Comparison of ENCODE assay signal across 12 cellular contexts in the genomic region with DNA sequence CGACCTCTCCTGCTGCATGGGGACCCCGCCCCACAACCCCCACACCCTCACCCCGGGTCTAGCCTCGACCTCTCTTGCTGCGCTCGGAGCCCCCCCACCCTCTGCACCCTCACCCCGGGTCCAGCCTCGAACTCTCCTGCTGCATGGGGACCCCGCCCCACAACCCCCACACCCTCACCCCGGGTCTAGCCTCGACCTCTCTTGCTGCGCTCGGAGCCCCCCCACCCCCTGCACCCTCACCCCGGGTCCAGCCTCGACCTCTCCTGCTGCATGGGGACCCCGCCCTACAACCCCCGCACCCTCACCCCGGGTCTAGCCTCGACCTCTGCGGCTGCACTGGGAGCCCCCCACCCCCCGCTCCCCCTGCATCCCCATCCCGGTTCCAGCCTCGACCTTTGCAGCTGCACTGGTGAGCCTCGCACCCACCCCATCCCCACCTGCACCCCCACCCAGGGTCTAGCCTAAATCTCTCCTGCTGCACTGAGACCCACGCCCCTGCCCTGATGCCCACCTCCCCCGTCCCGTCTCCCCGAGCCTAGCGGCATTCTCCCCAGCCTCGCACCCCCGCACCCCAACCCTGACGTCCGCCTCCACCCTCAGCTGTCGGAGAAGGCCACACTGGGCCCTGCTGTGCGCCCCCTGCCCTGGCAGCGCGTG. TPM values are rescaled to one million over a fixed set of nuclear protein-coding genes. Genes with fewer than 3 reads are reported as not detected.
DNase-seq lines count a peak whose midpoint lies in the region; ATAC-seq and TF ChIP-seq lines count a peak whose summit lies in the region.
"Had no signal": no experiment of that assay in that cellular context is flagged by ENCODE, and none has a peak within 500 bp of the region (broad histone marks: within the 10 kb centered on the region; RNA-seq: fewer than 3 reads in every experiment).

No MANE protein-coding gene starts in this region.

- RAD21 ChIA-PET in HCT116 (lab: Charles Lee; ENCODE audit: low non-redundant PET in 1 of 2, low total read pairs in 2 of 2, uncharacterized antibody in 2 of 2, unreplicated experiment in 2 of 2), result interaction anchor here in 1 of 2 experiments (0.6 kb wide), 1 partner anchor 293 kb away, joined by 3 read pairs; no protein-coding TSS in a partner anchor

- H4K8ac ChIP-seq in mesendoderm (ENCODE audit: low read depth, low read length), result no peak overlapping the region

- H3K9ac ChIP-seq in HCT116 (ENCODE audit: low read length) (peak overlapping the region; percentile 83), mammary epithelial cell (ENCODE audit: insufficient read depth, low read length) (no peak overlapping the region), mesendoderm (ENCODE audit: low read length) (no peak overlapping the region)

- H3K4me3 ChIP-seq in HCT116 (replicated peaks in 1 of 2; ENCODE audit: low read depth in 1 of 2, low read length in 2 of 2) (peak overlapping the region; percentile 71 to 78), mammary epithelial cell (replicated peaks in 1 of 3; ENCODE audit: insufficient read depth in 1 of 3, low read depth in 2 of 3, low read length in 3 of 3) (no peak overlapping the region), mesendoderm (ENCODE audit: low read length) (no peak overlapping the region)

- CTCF ChIA-PET in HCT116 (lab: Charles Lee), result interaction anchor here (0.6 kb wide), 1 partner anchor 12 kb away, joined by 10 read pairs; no protein-coding TSS in a partner anchor
- CTCF ChIA-PET in mammary epithelial cell (lab: Charles Lee; ENCODE audit: low non-redundant PET), result no interaction called here

- intact Hi-C loops in HCT116 (cut with micrococcal nuclease) (loop anchor here (2.0 kb wide), 1 partner anchor 90 kb away; no protein-coding TSS in a partner anchor), mammary epithelial cell (cut with micrococcal nuclease) (no loop called here)

- H3K56ac ChIP-seq in mesendoderm (ENCODE audit: low read length), result peak overlapping the region; percentile 5

- ATAC-seq in HCT116, result no peak

- H2BK15ac ChIP-seq in mesendoderm (replicated peaks; ENCODE audit: low read depth), result no peak overlapping the region

- H3K4ac ChIP-seq in mesendoderm (ENCODE audit: low read depth, low read length), result no peak overlapping the region

- no peak overlapping the region for H3K18ac ChIP-seq in mesendoderm (ENCODE audit: low read length)

- TF ChIP-seq RAD21 in HCT116 (IDR thresholded peaks at IDR 0.05; ENCODE audit: low read depth), result no peak

- BruUV-seq in HCT116 (replicated peaks; lab: Mats Ljungman, UMichigan), result no TSS peak
- BruUV-seq in mammary epithelial cell (replicated peaks; lab: Mats Ljungman, UMichigan), result no TSS peak

- dilution Hi-C loops in mammary epithelial cell (cut with HindIII; ENCODE audit: low sequenced_read_pairs), result loop anchor here (10.0 kb wide), 1 partner anchor 266 kb away; no protein-coding TSS in a partner anchor

- H2AFZ ChIP-seq in HCT116 (ENCODE audit: low read depth, low read length, poor library complexity, severe bottlenecking) (no peak overlapping the region), mammary epithelial cell (ENCODE audit: low read depth, low read length) (no peak overlapping the region)

- no CpG with 5 or more reads among the region's 37 CpGs for WGBS in mammary epithelial cell (ENCODE audit: low coverage, missing lambda C conversion rate)
- WGBS in mesendoderm (ENCODE audit: extremely low coverage, insufficient coverage, low lambda C conversion rate), result no CpG with 5 or more reads among the region's 37 CpGs

- H3K36me3 ChIP-seq in HCT116 (ENCODE audit: control insufficient read depth in 1 of 2, insufficient read depth in 2 of 2, low read length in 2 of 2) (no peaks in the 10 kb centered on the region; a peak in 1 of 4 replicates), mammary epithelial cell (ENCODE audit: insufficient read depth, low read length) (no peaks in the 10 kb centered on the region), mesendoderm (ENCODE audit: control insufficient read depth, insufficient read depth, low read length) (no peaks in the 10 kb centered on the region)

- H3K9me2 ChIP-seq in HCT116 (ENCODE audit: insufficient read depth), result no peaks in the 10 kb centered on the region

- peak overlapping the region; percentile 88 for H3K27ac ChIP-seq in 22Rv1
- H3K27ac ChIP-seq in HCT116 (ENCODE audit: low read depth, low read length), result peak overlapping the region; percentile 96
- H3K27ac ChIP-seq in mammary epithelial cell (ENCODE audit: insufficient read depth, low read depth, low read length), result no peak overlapping the region
- no peak overlapping the region for H3K27ac ChIP-seq in mesendoderm (ENCODE audit: low read depth, low read length)
- H3K27ac ChIP-seq: body of pancreas had no signal

- POLR2A ChIA-PET in HCT116 (lab: Charles Lee), result no interaction called here

- H2AK5ac ChIP-seq in mesendoderm (ENCODE audit: low read length), result no peak overlapping the region

- H3K79me1 ChIP-seq in mesendoderm (ENCODE audit: low read length), result no peaks in the 10 kb centered on the region

- H3K4me2 ChIP-seq in HCT116 (ENCODE audit: low read length) (peak overlapping the region; percentile 88), mammary epithelial cell (ENCODE audit: insufficient read depth, low read depth, low read length) (peak overlapping the region; percentile 41), mesendoderm (ENCODE audit: low read length) (no peak overlapping the region)

- no peak for TF ChIP-seq CTCF in 22Rv1 (IDR thresholded peaks at IDR 0.05)
- TF ChIP-seq CTCF in HCT116 (IDR thresholded peaks at IDR 0.05 in 2 of 3, conservative IDR thresholded peaks at IDR 0.05 in 1 of 3; ENCODE audit: borderline replicate concordance in 1 of 3, insufficient read depth in 1 of 3, low read depth in 2 of 3, low read length in 2 of 3), result no peak
- TF ChIP-seq CTCF in mammary epithelial cell (conservative IDR thresholded peaks at IDR 0.05 in 1 of 2, IDR thresholded peaks at IDR 0.05 in 1 of 2; ENCODE audit: extremely low read depth in 1 of 2, insufficient read depth in 1 of 2, low read depth in 1 of 2, low read length in 2 of 2), result no peak

- TF ChIP-seq POLR2A in HCT116 (IDR thresholded peaks at IDR 0.05; ENCODE audit: borderline replicate concordance, extremely low read depth, insufficient read depth, insufficient read length), result no peak

- no peak overlapping the region for H3K23ac ChIP-seq in mesendoderm (ENCODE audit: low read length)

- no peak overlapping the region for H2BK120ac ChIP-seq in mesendoderm (ENCODE audit: low read depth, low read length)

- H3K79me2 ChIP-seq in HCT116 (ENCODE audit: insufficient read depth, low read length), result no peaks in the 10 kb centered on the region
- no peaks in the 10 kb centered on the region for H3K79me2 ChIP-seq in mammary epithelial cell (ENCODE audit: insufficient read depth, low read length)
- H3K79me2 ChIP-seq in mesendoderm (ENCODE audit: control insufficient read depth, insufficient read depth, low read length), result no peaks in the 10 kb centered on the region

- H4K20me1 ChIP-seq in HCT116 (ENCODE audit: insufficient read depth) (no peaks in the 10 kb centered on the region), mammary epithelial cell (ENCODE audit: insufficient read depth, low read length) (no peaks in the 10 kb centered on the region)

- H3K27me3 ChIP-seq in HCT116 (ENCODE audit: insufficient read depth, low read length) (no peaks in the 10 kb centered on the region), mammary epithelial cell (ENCODE audit: insufficient read depth, low read length) (no peaks in the 10 kb centered on the region), mesendoderm (ENCODE audit: insufficient read depth, low read length, poor library complexity) (peaks cover 6% of the 10 kb centered on the region)
- H3K27me3 ChIP-seq: body of pancreas had no signal

- no peak overlapping the region for H4K5ac ChIP-seq in mesendoderm (ENCODE audit: low read length)

- in situ Hi-C loops in mammary epithelial cell (cut with MboI; ENCODE audit: low sequenced_read_pairs in 2 of 2) (no loop called here), ACHN (cut with HindIII; ENCODE audit: low pct_ligation_motif_present, low pct_unique_long_range_greater_than_20kb, low sequenced_read_pairs) (no loop called here)

- H3K9me3 ChIP-seq in HCT116 (ENCODE audit: control insufficient read depth in 1 of 2, insufficient read depth in 1 of 2, low read depth in 1 of 2, low read length in 2 of 2), result no peaks in the 10 kb centered on the region
- no peaks in the 10 kb centered on the region for H3K9me3 ChIP-seq in mammary epithelial cell (replicated peaks; ENCODE audit: insufficient read depth, low read length)
- H3K9me3 ChIP-seq: body of pancreas had no signal

- no peak overlapping the region for H2BK5ac ChIP-seq in mesendoderm (ENCODE audit: low read length)

- H3K4me1 ChIP-seq in HCT116 (ENCODE audit: control insufficient read depth in 1 of 2, insufficient read depth in 2 of 2, low read length in 2 of 2) (peaks cover 14 to 32% of the 10 kb centered on the region in 2 experiments), mammary epithelial cell (ENCODE audit: insufficient read depth, low read length) (peaks cover 4% of the 10 kb centered on the region), mesendoderm (ENCODE audit: control insufficient read depth, low read depth, low read length) (no peaks in the 10 kb centered on the region)

- no peak for DNase-seq in HCT116 (ENCODE audit: low read depth, low spot score)
- no peak for DNase-seq in mammary epithelial cell
- DNase-seq in mesendoderm, result no peak
- no peak for DNase-seq in ACHN
- DNase-seq in activated CD4-positive, CD25-positive, alpha-beta regulatory T cell (lab: John Stamatoyannopoulos, UW), result no peak
- no peak for DNase-seq in amygdala (lab: John Stamatoyannopoulos, UW)
- no peak for DNase-seq in NCI-H748 (lab: John Stamatoyannopoulos, UW; ENCODE audit: unreplicated experiment)

RNA-seq across cellular contexts. Expression of a gene that starts 1.8 kb away (rescaled TPM):
- total RNA-seq in HCT116 (2021; ENCODE audit: unreplicated experiment), result 80.2 TPM
- 89.9 and 105 TPM in 2 replicates for polyA plus RNA-seq in HCT116 (2012)
- 1 to 10 TPM in 1 of 2 donors, under 1 TPM in 1; 0.50 to 1.3 TPM for total RNA-seq in mammary epithelial cell
- 1.0 TPM for polyA plus RNA-seq in mammary epithelial cell
- not detected for polyA minus RNA-seq in mammary epithelial cell
- 0.21 TPM for polyA plus RNA-seq in mesendoderm (2013, experiment 1 of 2)
- polyA plus RNA-seq in mesendoderm (2013, experiment 2 of 2), result 0.17 TPM

RNA-seq across cellular contexts. Expression of a gene that starts 9.1 kb away (rescaled TPM):
- total RNA-seq in HCT116 (2021; ENCODE audit: unreplicated experiment) (not detected), mammary epithelial cell (not detected)
- polyA plus RNA-seq in HCT116 (2012), result not detected in 2 replicates
- not detected for polyA plus RNA-seq in mammary epithelial cell
- polyA minus RNA-seq in mammary epithelial cell, result not detected
- polyA plus RNA-seq in mesendoderm (2013, experiment 1 of 2), result not detected
- polyA plus RNA-seq in mesendoderm (2013, experiment 2 of 2), result not detected
- total RNA-seq: activated CD4-positive, alpha-beta memory T cell treated with anti-CD3 and anti-CD28 coated beads for 36 hours; body of pancreas; RPMI7951 had no signal

RNA-seq across cellular contexts. Expression of a gene that starts 20.4 kb away (rescaled TPM):
- total RNA-seq in HCT116 (2021; ENCODE audit: unreplicated experiment) (2.7 TPM), mammary epithelial cell (not detected)
- polyA plus RNA-seq in HCT116 (2012), result 4.0 and 4.5 TPM in 2 replicates
- not detected for polyA plus RNA-seq in mammary epithelial cell
- not detected for polyA minus RNA-seq in mammary epithelial cell
- not detected for polyA plus RNA-seq in mesendoderm (2013, experiment 1 of 2)
- 0.04 TPM for polyA plus RNA-seq in mesendoderm (2013, experiment 2 of 2)
- total RNA-seq: activated CD4-positive, alpha-beta memory T cell treated with anti-CD3 and anti-CD28 coated beads for 36 hours; RPMI7951 had no signal

RNA-seq across cellular contexts. Expression of a gene that starts 31.8 kb away (rescaled TPM):
- 73.6 TPM for total RNA-seq in HCT116 (2021; ENCODE audit: unreplicated experiment)
- polyA plus RNA-seq in HCT116 (2012), result 52.1 and 55.5 TPM in 2 replicates
- total RNA-seq in mammary epithelial cell, result 10 to 100 TPM; 22.5 to 36.1 TPM
- polyA plus RNA-seq in mammary epithelial cell, result 21.7 TPM
- polyA minus RNA-seq in mammary epithelial cell, result 15.7 TPM
- 34.1 TPM for polyA plus RNA-seq in mesendoderm (2013, experiment 1 of 2)
- 33.8 TPM for polyA plus RNA-seq in mesendoderm (2013, experiment 2 of 2)

RNA-seq across cellular contexts. Expression of a gene that starts 32.1 kb away (rescaled TPM):
- not detected for total RNA-seq in HCT116 (2021; ENCODE audit: unreplicated experiment)
- polyA plus RNA-seq in HCT116 (2012), result not detected in 2 replicates
- total RNA-seq in mammary epithelial cell, result not detected
- polyA plus RNA-seq in mammary epithelial cell, result not detected
- not detected for polyA minus RNA-seq in mammary epithelial cell
- polyA plus RNA-seq in mesendoderm (2013, experiment 1 of 2), result not detected
- polyA plus RNA-seq in mesendoderm (2013, experiment 2 of 2), result not detected
- total RNA-seq: activated CD4-positive, alpha-beta memory T cell treated with anti-CD3 and anti-CD28 coated beads for 36 hours; body of pancreas; lower leg skin; RPMI7951 had no signal

Comparison
In these comparisons a context has a peak if more than half of its experiments do, and no peak if none do; other contexts are left out.
1. H3K27ac ChIP-seq: peak in 22Rv1 (single experiment) and HCT116 (single experiment); none in mammary epithelial cell (single experiment) and mesendoderm (single experiment).
2. H3K4me3 ChIP-seq: peak in HCT116 (2 of 2); none in mammary epithelial cell (0 of 3) and mesendoderm (single experiment).
3. RNA of a gene that starts 1.8 kb away (total RNA-seq): 80.2 TPM in HCT116 (single experiment); 0.50 to 1.3 TPM in mammary epithelial cell; every median in the first group is over 10 times any median in the second.